ENCODE assay signal across 10 cellular contexts in genomic region chrX:103488332-103488731, GRCh38. TPM values are rescaled to one million over a fixed set of nuclear protein-coding genes. Genes with fewer than 3 reads are reported as not detected.
A peak's percentile ranks its signal among the peaks of the same experiment; 100 is the strongest.
DNase-seq lines count a peak whose midpoint lies in the region; ATAC-seq and TF ChIP-seq lines count a peak whose summit lies in the region.
"Had no signal": no experiment of that assay in that cellular context is flagged by ENCODE, and none has a peak within 500 bp of the region (broad histone marks: within the 10 kb centered on the region; RNA-seq: fewer than 3 reads in every experiment).

No MANE protein-coding gene starts in this region.

- H3K27me3 ChIP-seq in MM.1S (replicated peaks; ENCODE audit: insufficient read depth, low read length) = no peaks in the 10 kb centered on the region
- H3K27me3 ChIP-seq in neural cell (ENCODE audit: insufficient read depth, low read depth, low read length) = no peaks in the 10 kb centered on the region

- H3K4me3 ChIP-seq in MM.1S (ENCODE audit: low read length) = no peak overlapping the region
- no peak overlapping the region for H3K4me3 ChIP-seq in neural cell (ENCODE audit: low read length)

- H3K79me2 ChIP-seq in MM.1S (ENCODE audit: low read length) (no peaks in the 10 kb centered on the region), neural cell (replicated peaks; ENCODE audit: insufficient read depth, low read length) (no peaks in the 10 kb centered on the region)

- H3K4me1 ChIP-seq in MM.1S (ENCODE audit: low read length) = no peaks in the 10 kb centered on the region

- H3K9me3 Mint-ChIP-seq in chondrocyte (ENCODE audit: low read depth) = no peaks in the 10 kb centered on the region

- H2AFZ ChIP-seq in MM.1S (ENCODE audit: low read length) (no peak overlapping the region), neural cell (ENCODE audit: low read depth, low read length) (no peak overlapping the region)

- no peak overlapping the region for H3K4me3 Mint-ChIP-seq in chondrocyte (ENCODE audit: unreplicated experiment)
- H3K4me3 Mint-ChIP-seq in T-helper 17 cell = no peak overlapping the region

- H3K27ac Mint-ChIP-seq in chondrocyte (ENCODE audit: unreplicated experiment) (no peak overlapping the region), T-helper 17 cell (no peak overlapping the region)

- TF ChIP-seq RAD21 in neural cell (conservative IDR thresholded peaks at IDR 0.05) = no peak

- ATAC-seq in T-helper 17 cell = no peak
- no peak for ATAC-seq in HG03378 (IDR thresholded peaks at IDR 0.05; ENCODE audit: unreplicated experiment)

- H3K27me3 Mint-ChIP-seq in chondrocyte (ENCODE audit: low read depth) (peaks cover 2% of the 10 kb centered on the region), T-helper 17 cell (no peaks in the 10 kb centered on the region)

- H3K4me2 ChIP-seq in MM.1S (ENCODE audit: low read depth, low read length) (no peak overlapping the region), neural cell (ENCODE audit: low read length) (no peak overlapping the region)

- no peak for TF ChIP-seq EP300 in neural cell (conservative IDR thresholded peaks at IDR 0.05; ENCODE audit: poor library complexity, severe bottlenecking)

- H3K4me1 Mint-ChIP-seq in chondrocyte (ENCODE audit: low read depth) = no peaks in the 10 kb centered on the region
- H3K4me1 Mint-ChIP-seq in T-helper 17 cell = peaks cover 2% of the 10 kb centered on the region

- TF ChIP-seq CTCF in MM.1S (IDR thresholded peaks at IDR 0.05; ENCODE audit: low read length) (peak; percentile 19; the same call in 1 of the 2 replicates), chondrocyte (IDR thresholded peaks at IDR 0.05) (peak; percentile 80), neural cell (IDR thresholded peaks at IDR 0.05; ENCODE audit: poor library complexity, severe bottlenecking) (peak; percentile 23)

- H3K9me3 ChIP-seq in MM.1S (replicated peaks; ENCODE audit: insufficient read depth, low read length) (no peaks in the 10 kb centered on the region), neural cell (ENCODE audit: low read length) (no peaks in the 10 kb centered on the region), T-helper 17 cell (ENCODE audit: control insufficient read depth, low read length, poor library complexity, severe bottlenecking) (no peaks in the 10 kb centered on the region)

- no peaks in the 10 kb centered on the region for H3K9me2 ChIP-seq in MM.1S (replicated peaks; ENCODE audit: insufficient read depth, low read length)
- H3K9me2 ChIP-seq in neural cell (ENCODE audit: insufficient read depth, low read length) = no peaks in the 10 kb centered on the region

- H3K36me3 Mint-ChIP-seq in chondrocyte (ENCODE audit: low read depth) (no peaks in the 10 kb centered on the region), T-helper 17 cell (ENCODE audit: low read depth) (no peaks in the 10 kb centered on the region)

- H4K20me1 ChIP-seq in MM.1S (ENCODE audit: insufficient read depth, low read length) = no peaks in the 10 kb centered on the region
- no peaks in the 10 kb centered on the region for H4K20me1 ChIP-seq in neural cell (ENCODE audit: insufficient read depth)

- DNase-seq in DMS53 (lab: John Stamatoyannopoulos, UW) (peak; percentile 44), DMS53 treated with DMSO at 0.1 percent for 48 hours (lab: John Stamatoyannopoulos, UW; ENCODE audit: unreplicated experiment) (no peak), MM.1S (no peak), chondrocyte (ENCODE audit: low spot score) (no peak), T-helper 17 cell (no peak)
- no peak for DNase-seq in activated effector memory CD4-positive, alpha-beta T cell treated with anti-CD3 and anti-CD28 coated beads, Interleukin-2, amount 50 U/mL, for 16 hours
- DNase-seq: 8988T had no signal

- H3K9ac ChIP-seq in MM.1S (ENCODE audit: low read length) (no peak overlapping the region), neural cell (ENCODE audit: low read length) (no peak overlapping the region)

- H3F3A ChIP-seq in MM.1S (ENCODE audit: insufficient read depth, low read length) (no peaks in the 10 kb centered on the region), neural cell (ENCODE audit: insufficient read depth, low read length, poor library complexity, severe bottlenecking) (no peaks in the 10 kb centered on the region)

- H3K27ac ChIP-seq in MM.1S (ENCODE audit: low read length) (no peak overlapping the region), neural cell (ENCODE audit: low read length) (no peak overlapping the region)

- H3K36me3 ChIP-seq in MM.1S (replicated peaks; ENCODE audit: insufficient read depth, low read length) = no peaks in the 10 kb centered on the region
- no peaks in the 10 kb centered on the region for H3K36me3 ChIP-seq in neural cell (ENCODE audit: insufficient read depth, low read length)

TF ChIP-seq in neural cell, 6 proteins besides CTCF, POLR2A, EP300 and RAD21:
- TF ChIP-seq EZH2 (IDR thresholded peaks at IDR 0.05; ENCODE audit: borderline replicate concordance, insufficient read depth, low read length, poor library complexity, severe bottlenecking) = no peak
- TF ChIP-seq SMC3 (conservative IDR thresholded peaks at IDR 0.05; ENCODE audit: poor library complexity) = no peak
- TF ChIP-seq MXI1 (conservative IDR thresholded peaks at IDR 0.05; ENCODE audit: poor library complexity, severe bottlenecking) = no peak
- TF ChIP-seq TAF1 (IDR thresholded peaks at IDR 0.05; ENCODE audit: low read depth) = no peak
- no peak for TF ChIP-seq POLR2AphosphoS5 (IDR thresholded peaks at IDR 0.05)

RNA-seq across cellular contexts. Expression of gene RAB40A, which starts 31.0 kb away (rescaled TPM):
- total RNA-seq in chondrocyte (0.41 to 0.56 TPM (median 0.45 TPM) in 3 replicates), T-helper 17 cell (under 1 TPM in 1 of 2 donors, not detected in 1; 0.31 TPM)
- polyA plus RNA-seq in neural cell = 1.9 and 2.9 TPM in 2 replicates
- 0.97 and 2.8 TPM in 2 replicates for polyA minus RNA-seq in neural cell
- total RNA-seq: mononuclear cell had no signal

Comparison
In these comparisons a context has a peak if more than half of its experiments do, and no peak if none do; other contexts are left out.
1. CTCF ChIP-seq: peak in every context shown above with its lines; median percentile 80 in chondrocyte; 23 in neural cell; 19 in MM.1S.